18 cellular contexts compared by ENCODE assay signal in genomic region chrX:10177620-10178019, GRCh38. TPM values are rescaled to one million over a fixed set of nuclear protein-coding genes. Genes with fewer than 3 reads are reported as not detected.
DNase-seq lines count a peak whose midpoint lies in the region; ATAC-seq and TF ChIP-seq lines count a peak whose summit lies in the region.
"Had no signal": no experiment of that assay in that cellular context is flagged by ENCODE, and none has a peak within 500 bp of the region (broad histone marks: within the 10 kb centered on the region; RNA-seq: fewer than 3 reads in every experiment).

No MANE protein-coding gene starts in this region.

- peaks cover 10% of the 10 kb centered on the region for H3K4me1 ChIP-seq in fibroblast of lung (ENCODE audit: control insufficient read depth, extremely low read depth, insufficient read depth, low read length)
- peaks cover 38 to 61% of the 10 kb centered on the region in 2 donors for H3K4me1 ChIP-seq in gastrocnemius medialis
- peaks cover 21% of the 10 kb centered on the region for H3K4me1 ChIP-seq in suprapubic skin

- H3K9me3 ChIP-seq in fibroblast of lung (ENCODE audit: control insufficient read depth, insufficient read depth, low read depth, low read length) (no peaks in the 10 kb centered on the region), gastrocnemius medialis (no peaks in the 10 kb centered on the region), suprapubic skin (no peaks in the 10 kb centered on the region)

- TF ChIP-seq CTCF in fibroblast of lung (conservative IDR thresholded peaks at IDR 0.05 in 1 of 2, IDR thresholded peaks at IDR 0.05 in 1 of 2; ENCODE audit: low read depth in 1 of 2, low read length in 2 of 2) (no peak), gastrocnemius medialis (IDR thresholded peaks at IDR 0.05 in 4 of 5, conservative IDR thresholded peaks at IDR 0.05 in 1 of 5) (no peak), suprapubic skin (IDR thresholded peaks at IDR 0.05) (no peak), GM13977 (IDR thresholded peaks at IDR 0.05; ENCODE audit: extremely low read depth, insufficient read depth, missing control alignments) (no peak)

- H3K27ac ChIP-seq in fibroblast of lung (ENCODE audit: insufficient read depth, low read length) (no peak overlapping the region), gastrocnemius medialis (peak overlapping the region; percentile 84 to 92 (median 86)), suprapubic skin (no peak overlapping the region)
- H3K27ac ChIP-seq: brain microvascular endothelial cell had no signal

- no peaks in the 10 kb centered on the region for H3K79me2 ChIP-seq in fibroblast of lung (ENCODE audit: control insufficient read depth, insufficient read depth, low read length)

- no peak overlapping the region for H3K4me2 ChIP-seq in fibroblast of lung (ENCODE audit: extremely low read depth, insufficient read depth, low read length)

- peak; percentile 13 to 47 for ATAC-seq in gastrocnemius medialis
- ATAC-seq in HG03095 (IDR thresholded peaks at IDR 0.05; ENCODE audit: unreplicated experiment), result no peak
- ATAC-seq: activated CD8-positive, alpha-beta memory T cell treated with anti-CD3 and anti-CD28 coated beads, Interleukin-2, amount 10 ng/mL, durations not matched to agents 7 days and 5 days; activated T-helper 17 cell treated with anti-CD3 and anti-CD28 coated beads, Interleukin-2, amount 50 U/mL, for 72 hours; sciatic nerve had no signal

- no peaks in the 10 kb centered on the region for H4K20me1 ChIP-seq in fibroblast of lung (ENCODE audit: control insufficient read depth, extremely low read depth, insufficient read depth, low read length)

- 46% methylated on average over 3 of the region's 3 CpGs for WGBS in suprapubic skin

- H3K4me3 ChIP-seq in fibroblast of lung (replicated peaks in 1 of 4; ENCODE audit: control extremely low read depth in 1 of 4, insufficient read depth in 1 of 4, low read depth in 3 of 4, low read length in 4 of 4) (no peak overlapping the region), gastrocnemius medialis (no peak overlapping the region), suprapubic skin (no peak overlapping the region)

- in situ Hi-C loops in gastrocnemius medialis (cut with MboI; ENCODE audit: low sequenced_read_pairs in 4 of 4) (loop anchor here (25.0 kb wide), 3 partner anchors 435 to 960 kb away; partner anchors contain the start of genes MID1 (in 3 of the 4) and HCCS (in 2 of the 4)), GM13977 (cut with MboI; ENCODE audit: low pct_unique_long_range_greater_than_20kb, low sequenced_read_pairs, unreplicated experiment) (loop anchor here (25.0 kb wide), 1 partner anchor 435 kb away; the partner anchor contains the start of gene MID1)

- TF ChIP-seq POLR2A in gastrocnemius medialis (IDR thresholded peaks at IDR 0.05) (no peak), suprapubic skin (IDR thresholded peaks at IDR 0.05) (no peak)

- no peak for TF ChIP-seq EP300 in suprapubic skin (IDR thresholded peaks at IDR 0.05)

- H3K9ac ChIP-seq in fibroblast of lung (ENCODE audit: insufficient read depth, low read length), result no peak overlapping the region

- H2AFZ ChIP-seq in fibroblast of lung (ENCODE audit: low read length), result no peak overlapping the region

- peak; percentile 23 for DNase-seq in GM03348 (ENCODE audit: low spot score)
- DNase-seq in NCI-H524 treated with DMSO at 0.1 percent for 48 hours (lab: John Stamatoyannopoulos, UW), result peak; percentile 40
- peak; percentile 30 to 90 for DNase-seq in fibroblast of lung (ENCODE audit: low read depth in 2 of 2)
- peak in 1 of 2 donors; percentile 45 for DNase-seq in gastrocnemius medialis
- no peak for DNase-seq in suprapubic skin (ENCODE audit: low spot score in 2 of 2)
- DNase-seq in GM13977 (ENCODE audit: low spot score), result no peak
- DNase-seq: activated CD4-positive, alpha-beta T cell treated with anti-CD3 and anti-CD28 coated beads for 4 hours; activated CD8-positive, alpha-beta memory T cell treated with anti-CD3 and anti-CD28 coated beads, Interleukin-2, amount 10 ng/mL, durations not matched to agents 7 days and 5 days; activated naive CD8-positive, alpha-beta T cell treated with anti-CD3 and anti-CD28 coated beads, Interleukin-2, amount 10 ng/mL, durations not matched to agents 7 days and 5 days; brain microvascular endothelial cell; COR-L47; GOT3; NCI-H1436; NCI-H226; stimulated activated naive CD4-positive, alpha-beta T cell had no signal

- intact Hi-C loops in gastrocnemius medialis (cut with DNase I; ENCODE audit: low total_unique reads), result loop anchor here (10.0 kb wide), 1 partner anchor 1367 kb away; no protein-coding TSS in a partner anchor

- H3K36me3 ChIP-seq in fibroblast of lung (ENCODE audit: control insufficient read depth, insufficient read depth, low read length) (no peaks in the 10 kb centered on the region), gastrocnemius medialis (no peaks in the 10 kb centered on the region), suprapubic skin (no peaks in the 10 kb centered on the region)
- H3K36me3 ChIP-seq: brain microvascular endothelial cell had no signal

- H3K27me3 ChIP-seq in fibroblast of lung (ENCODE audit: control insufficient read depth, insufficient read depth, low read length) (no peaks in the 10 kb centered on the region), gastrocnemius medialis (no peaks in the 10 kb centered on the region), suprapubic skin (no peaks in the 10 kb centered on the region)
- H3K27me3 ChIP-seq: brain microvascular endothelial cell had no signal

RNA-seq across cellular contexts. Expression of gene CLCN4, which starts 20.8 kb away (rescaled TPM):
- total RNA-seq in fibroblast of lung (2.1 and 4.0 TPM in 2 replicates), gastrocnemius medialis (100 to 1,000 TPM in 1 of 4 donors, 10 to 100 TPM in 3; 72.5 to 307 (median 84.4) TPM), suprapubic skin (1 to 10 TPM in 3 of 4 donors, under 1 TPM in 1; 0.48 to 3.1 (median 2.5) TPM)
- 0.70 and 2.2 TPM in 2 replicates for polyA plus RNA-seq in fibroblast of lung
- 0.62 and 1.6 TPM in 2 replicates for polyA plus RNA-seq in fibroblast of lung (2012)
- 2.0 and 5.9 TPM in 2 replicates for polyA minus RNA-seq in fibroblast of lung (ENCODE audit: low replicate concordance)

Comparison
In these comparisons a context has a peak if more than half of its experiments do, and no peak if none do; other contexts are left out.
1. DNase-seq: peak in GM03348 (single experiment), NCI-H524 treated with DMSO at 0.1 percent for 48 hours (single experiment) and fibroblast of lung (2 of 2); none in suprapubic skin (0 of 2) and GM13977 (single experiment).
2. H3K27ac ChIP-seq: peak in gastrocnemius medialis (4 of 4); none in fibroblast of lung (single experiment) and suprapubic skin (single experiment).
3. RNA of gene CLCN4, which starts 20.8 kb away (total RNA-seq): 72.5 to 307 TPM in gastrocnemius medialis; 2.1 to 4.0 TPM in fibroblast of lung and 0.48 to 3.1 TPM in suprapubic skin; every median in the first group is over 10 times any median in the second.